Comparison of ENCODE assay signal across 8 cellular contexts in the genomic region with DNA sequence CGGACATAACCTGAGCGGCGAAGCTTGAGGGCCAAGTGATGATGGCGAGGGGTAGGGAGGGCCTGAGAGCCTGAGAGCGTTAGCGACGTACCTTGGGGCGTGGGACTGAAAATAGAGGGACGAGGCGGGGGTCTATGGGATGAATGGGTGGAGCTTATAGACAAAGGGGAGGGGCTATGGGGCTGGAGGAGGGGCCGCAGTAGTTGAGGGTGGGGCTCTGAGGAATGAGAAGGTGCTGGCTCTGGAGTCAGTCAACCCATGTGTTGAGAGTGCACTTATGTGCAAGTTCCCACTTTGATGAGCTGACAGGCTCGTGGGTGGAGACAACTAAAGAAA. TPM values are rescaled to one million over a fixed set of nuclear protein-coding genes. Genes with fewer than 3 reads are reported as not detected.
DNase-seq lines count a peak whose midpoint lies in the region; ATAC-seq, FAIRE-seq and TF ChIP-seq lines count a peak whose summit lies in the region.

No MANE protein-coding gene starts in this region.

- no peaks in the 10 kb centered on the region for H3K9me3 ChIP-seq in adipocyte (ENCODE audit: control insufficient read depth, low read length)
- no peaks in the 10 kb centered on the region for H3K9me3 ChIP-seq in hepatocyte (ENCODE audit: low read depth)

- H4K20me1 ChIP-seq in hepatocyte (ENCODE audit: insufficient read depth, poor library complexity, severe bottlenecking), result no peaks in the 10 kb centered on the region

- peaks cover 9% of the 10 kb centered on the region for H3K79me2 ChIP-seq in hepatocyte

- 55% methylated on average over 10 of the region's 12 CpGs for WGBS in hepatocyte (ENCODE audit: low lambda C conversion rate, missing lambda C conversion rate)

- FAIRE-seq in RCC 7860 (lab: Jason Lieb, UNC), result no peak

- H3K4me2 ChIP-seq in hepatocyte, result peak overlapping the region; percentile 72

- DNase-seq in activated CD8-positive, alpha-beta memory T cell treated with anti-CD3 and anti-CD28 coated beads for 4 hours (ENCODE audit: low read depth in 2 of 2), result peak; percentile 13 to 32
- no peak for DNase-seq in activated CD8-positive, alpha-beta memory T cell treated with anti-CD3 and anti-CD28 coated beads for 24 hours
- peak; percentile 3 for DNase-seq in RCC 7860 (ENCODE audit: low spot score)
- peak; percentile 56 for DNase-seq in adipocyte (ENCODE audit: low read depth)
- peak; percentile 70 for DNase-seq in hepatocyte (ENCODE audit: low spot score)

- H3K36me3 ChIP-seq in adipocyte (ENCODE audit: control insufficient read depth, insufficient read depth, low read length, severe bottlenecking) (peaks cover 11% of the 10 kb centered on the region), hepatocyte (replicated peaks; ENCODE audit: insufficient read depth, low read depth) (no peaks in the 10 kb centered on the region)

- H3K27ac ChIP-seq in hepatocyte (peak overlapping the region; percentile 82), skin epidermis (peak overlapping the region in 20 of 21 experiments; percentile 77 to 94 (median 86))

- H3K9ac ChIP-seq in adipocyte (ENCODE audit: low read length), result peak overlapping the region; percentile 87

- H3K4me3 ChIP-seq in adipocyte (ENCODE audit: low read length) (peak overlapping the region; percentile 88), hepatocyte (peak overlapping the region; percentile 29), skin epidermis (peak overlapping the region; percentile 51 to 68 (median 60))

- no peaks in the 10 kb centered on the region for H3K9me2 ChIP-seq in hepatocyte (replicated peaks; ENCODE audit: insufficient read depth)

- H3K27me3 ChIP-seq in adipocyte (replicated peaks; ENCODE audit: control insufficient read depth, insufficient read depth, low read length) (no peaks in the 10 kb centered on the region), hepatocyte (no peaks in the 10 kb centered on the region)

- peaks cover 16% of the 10 kb centered on the region for H3K4me1 ChIP-seq in adipocyte (ENCODE audit: control insufficient read depth, insufficient read depth, low read length)
- H3K4me1 ChIP-seq in hepatocyte (ENCODE audit: insufficient read depth), result peaks cover 5% of the 10 kb centered on the region

- TF ChIP-seq CTCF in hepatocyte (IDR thresholded peaks at IDR 0.05; ENCODE audit: poor library complexity), result no peak

- peak overlapping the region; percentile 74 for H2AFZ ChIP-seq in hepatocyte

- ATAC-seq in HG03039 (IDR thresholded peaks at IDR 0.05; ENCODE audit: unreplicated experiment) (peak; percentile 25), GM18873 (IDR thresholded peaks at IDR 0.05; ENCODE audit: low FRiP score, unreplicated experiment) (no peak)

RNA-seq across cellular contexts. Expression of a gene that starts 0.5 kb away (rescaled TPM):
- 3.0 and 4.5 TPM in 2 replicates for total RNA-seq in hepatocyte
- polyA plus RNA-seq in hepatocyte, result 11.0 and 11.2 TPM in 2 replicates

RNA-seq across cellular contexts. Expression of a gene that starts 18.4 kb away (rescaled TPM):
- 225 and 235 TPM in 2 replicates for total RNA-seq in hepatocyte
- polyA plus RNA-seq in hepatocyte, result 286 and 390 TPM in 2 replicates

RNA-seq across cellular contexts. Expression of a gene that starts 31.2 kb away (rescaled TPM):
- 3.8 and 12.8 TPM in 2 replicates for total RNA-seq in hepatocyte
- 7.6 and 7.9 TPM in 2 replicates for polyA plus RNA-seq in hepatocyte

RNA-seq across cellular contexts. Expression of a gene that starts 34.3 kb away (rescaled TPM):
- 98.6 and 135 TPM in 2 replicates for total RNA-seq in hepatocyte
- 64.8 and 102 TPM in 2 replicates for polyA plus RNA-seq in hepatocyte

RNA-seq across cellular contexts. Expression of a gene that starts 57.3 kb away (rescaled TPM):
- total RNA-seq in hepatocyte, result 76.9 and 117 TPM in 2 replicates
- polyA plus RNA-seq in hepatocyte, result 158 and 167 TPM in 2 replicates

Comparison
In these comparisons a context has a peak if more than half of its experiments do, and no peak if none do; other contexts are left out.
1. H3K4me3 ChIP-seq: peak in every context shown above with its lines; median percentile 88 in adipocyte; 60 in skin epidermis; 29 in hepatocyte.